Comparison of ENCODE assay signal across 8 cellular contexts in the genomic region with DNA sequence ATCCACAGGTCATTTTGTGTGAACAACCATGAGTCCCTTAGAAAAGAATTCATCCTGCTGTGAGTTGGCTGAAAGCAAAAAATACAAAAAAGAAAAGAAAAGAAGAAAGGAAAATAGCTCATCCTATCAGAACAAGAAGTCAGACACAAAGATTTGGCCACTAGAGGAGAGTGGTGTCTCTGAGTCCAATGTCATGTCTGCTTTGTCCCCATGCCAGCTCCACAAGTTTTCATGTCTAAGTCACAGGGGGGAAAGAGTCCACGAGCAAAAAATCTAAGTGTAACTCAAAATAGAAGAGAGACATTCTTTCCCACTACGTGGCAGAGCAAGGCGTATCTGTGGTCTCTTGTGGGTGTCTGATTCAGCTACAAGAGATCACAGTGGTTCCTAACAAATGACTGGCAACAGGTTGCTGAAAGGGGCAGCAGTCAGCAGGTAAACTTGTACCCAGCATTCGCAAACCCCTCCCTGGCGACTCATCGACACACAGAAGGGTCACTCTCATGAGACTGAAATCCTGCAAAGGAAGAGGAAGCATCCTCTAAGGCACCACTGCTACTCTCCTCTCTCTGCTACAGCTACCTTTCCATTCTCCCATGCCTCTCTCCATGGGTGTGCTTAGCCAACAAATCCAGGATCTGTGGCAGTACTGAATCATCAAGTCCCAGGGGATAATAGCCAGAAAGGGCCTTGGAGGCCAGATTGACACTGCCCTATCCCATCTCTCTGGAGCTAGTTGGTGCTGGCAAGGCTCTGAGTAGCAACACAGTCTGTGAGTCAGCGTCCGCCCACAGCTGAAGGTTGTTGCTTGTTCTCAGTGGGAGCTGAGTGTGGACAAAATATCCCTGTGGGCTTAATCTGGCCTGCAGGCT.
DNase-seq lines count a peak whose midpoint lies in the region; ATAC-seq and TF ChIP-seq lines count a peak whose summit lies in the region.

No MANE protein-coding gene starts in this region.

- H3K4me3 Mint-ChIP-seq in activated CD8-positive, alpha-beta T cell treated with anti-CD3 and anti-CD28 coated beads for 36 hours: peak overlapping the region; percentile 81

- H3K36me3 ChIP-seq in ovary: no peaks in the 10 kb centered on the region
- H3K36me3 ChIP-seq in tibial artery: no peaks in the 10 kb centered on the region

- no peak for TF ChIP-seq POLR2A in ovary (IDR thresholded peaks at IDR 0.05)

- peaks cover 4% of the 10 kb centered on the region for H3K9me3 Mint-ChIP-seq in activated CD8-positive, alpha-beta T cell treated with anti-CD3 and anti-CD28 coated beads for 36 hours

- peak overlapping the region; percentile 2; the same call in 1 of the 2 replicates for H3K4me3 ChIP-seq in Jurkat, Clone E6-1 (ENCODE audit: low read length)
- H3K4me3 ChIP-seq in ovary: no peak overlapping the region
- peak overlapping the region; percentile 0 to 8 for H3K4me3 ChIP-seq in tibial artery

- DNase-seq in SIG-M5 treated with dmso at 0.1 percent for 504 hours (lab: John Stamatoyannopoulos, UW; ENCODE audit: unreplicated experiment): peak; percentile 56
- no peak for DNase-seq in SIG-M5 (lab: John Stamatoyannopoulos, UW)
- DNase-seq in Jurkat, Clone E6-1 (ENCODE audit: low read depth, low spot score): peak; percentile 52
- peak; percentile 86 for DNase-seq in activated CD8-positive, alpha-beta T cell treated with anti-CD3 and anti-CD28 coated beads for 36 hours
- DNase-seq in epithelial cell of prostate (ENCODE audit: low read depth, low spot score): peak; percentile 66
- DNase-seq in ovary: peak in 3 of 5 donors; percentile 18 to 43 (median 36)
- DNase-seq in tibial artery: peak; percentile 83 to 93
- no peak for DNase-seq in dermis blood vessel endothelial cell

- TF ChIP-seq CTCF in activated CD8-positive, alpha-beta T cell treated with anti-CD3 and anti-CD28 coated beads for 36 hours (IDR thresholded peaks at IDR 0.05): peak; percentile 22
- TF ChIP-seq CTCF in ovary (IDR thresholded peaks at IDR 0.05): no peak
- TF ChIP-seq CTCF in tibial artery (IDR thresholded peaks at IDR 0.05): peak; percentile 13

- no peak for TF ChIP-seq EP300 in ovary (IDR thresholded peaks at IDR 0.05)

- H3K4me1 ChIP-seq in ovary (ENCODE audit: insufficient read depth) (no peaks in the 10 kb centered on the region), tibial artery (peaks cover 0 to 43% (median 15%) of the 10 kb centered on the region in 4 donors)

- peaks cover 82% of the 10 kb centered on the region for H3K4me1 Mint-ChIP-seq in activated CD8-positive, alpha-beta T cell treated with anti-CD3 and anti-CD28 coated beads for 36 hours (ENCODE audit: low read depth)

- intact Hi-C loops in activated CD8-positive, alpha-beta T cell treated with anti-CD3 and anti-CD28 coated beads for 36 hours (cut with micrococcal nuclease): loop anchor here (2.0 kb wide), 1 partner anchor 47 kb away; no protein-coding TSS in a partner anchor
- intact Hi-C loops in ovary (cut with DNase I) (no loop called here), tibial artery (cut with DNase I; ENCODE audit: low total_unique reads) (no loop called here)

- CTCF ChIA-PET in activated CD8-positive, alpha-beta T cell treated with anti-CD3 and anti-CD28 coated beads for 36 hours (lab: Charles Lee): interaction anchor here (0.7 to 4.1 kb wide), 19 partner anchors 8 to 533 kb away, joined by 3 to 28 read pairs (median 4); partner anchors contain the start of gene SLC39A10

- no peaks in the 10 kb centered on the region for H3K27me3 Mint-ChIP-seq in activated CD8-positive, alpha-beta T cell treated with anti-CD3 and anti-CD28 coated beads for 36 hours

- WGBS in ovary, 3 donors: 33 to 59% (median 55%) methylated on average over 8 of the region's 8 CpGs

- H3K27me3 ChIP-seq in ovary (no peaks in the 10 kb centered on the region), tibial artery (no peaks in the 10 kb centered on the region)

- H3K36me3 Mint-ChIP-seq in activated CD8-positive, alpha-beta T cell treated with anti-CD3 and anti-CD28 coated beads for 36 hours (ENCODE audit: low read depth): peaks cover 6% of the 10 kb centered on the region

- H3K9me3 ChIP-seq in ovary (no peaks in the 10 kb centered on the region), tibial artery (no peaks in the 10 kb centered on the region)

- POLR2A ChIA-PET in activated CD8-positive, alpha-beta T cell treated with anti-CD3 and anti-CD28 coated beads for 36 hours (lab: Charles Lee): interaction anchor here (0.7 to 5.5 kb wide), 10 partner anchors 10 to 125 kb away, joined by 3 to 64 read pairs (median 5); partner anchors contain the start of gene SLC39A10

- peak; percentile 72 for ATAC-seq in activated CD8-positive, alpha-beta T cell treated with anti-CD3 and anti-CD28 coated beads for 36 hours

- H3K27ac Mint-ChIP-seq in activated CD8-positive, alpha-beta T cell treated with anti-CD3 and anti-CD28 coated beads for 36 hours: peak overlapping the region; percentile 95

- H3K27ac ChIP-seq in epithelial cell of prostate (peak overlapping the region; percentile 59), ovary (no peak overlapping the region), tibial artery (peak overlapping the region; percentile 68 to 73)

Comparison
In these comparisons a context has a peak if more than half of its experiments do, and no peak if none do; other contexts are left out.
1. DNase-seq: peak in SIG-M5 treated with dmso at 0.1 percent for 504 hours (single experiment), Jurkat, Clone E6-1 (single experiment), activated CD8-positive, alpha-beta T cell treated with anti-CD3 and anti-CD28 coated beads for 36 hours (single experiment), epithelial cell of prostate (single experiment), ovary (3 of 5) and tibial artery (2 of 2); none in SIG-M5 (single experiment) and dermis blood vessel endothelial cell (single experiment).
2. CTCF ChIP-seq: peak in activated CD8-positive, alpha-beta T cell treated with anti-CD3 and anti-CD28 coated beads for 36 hours (single experiment) and tibial artery (2 of 2); none in ovary (0 of 3).
3. H3K27ac ChIP-seq: peak in epithelial cell of prostate (single experiment) and tibial artery (2 of 2); none in ovary (0 of 2).